In the genomic region with DNA sequence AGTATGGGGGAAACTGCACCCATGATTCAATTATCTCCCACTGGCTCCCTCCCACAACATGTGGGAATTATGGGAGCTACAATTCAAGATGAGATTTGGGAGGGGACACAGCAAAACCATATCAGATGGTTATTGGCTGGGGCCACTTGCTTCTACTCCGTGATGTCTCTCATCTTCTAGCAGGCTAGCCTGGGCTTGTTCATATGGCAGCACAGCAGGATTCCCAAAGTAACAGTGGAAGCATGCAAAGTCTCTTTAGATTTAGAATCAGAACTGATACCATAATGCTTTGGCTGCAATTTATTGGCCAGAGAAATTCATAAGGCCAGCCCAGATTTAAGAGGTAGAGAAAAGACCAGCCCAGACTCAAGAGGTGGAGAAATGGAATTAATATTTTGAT, we compare ENCODE assay signal across 13 cellular contexts.
DNase-seq lines count a peak whose midpoint lies in the region; ATAC-seq and TF ChIP-seq lines count a peak whose summit lies in the region.
"Had no signal": no experiment of that assay in that cellular context is flagged by ENCODE, and none has a peak within 500 bp of the region (broad histone marks: within the 10 kb centered on the region; RNA-seq: fewer than 3 reads in every experiment).

No MANE protein-coding gene starts in this region.

- H3K27me3 ChIP-seq in RWPE2 (ENCODE audit: insufficient read depth, poor library complexity, severe bottlenecking) (no peaks in the 10 kb centered on the region), mammary epithelial cell (ENCODE audit: insufficient read depth, low read length) (no peaks in the 10 kb centered on the region), neural progenitor cell (no peaks in the 10 kb centered on the region), Caco-2 (replicated peaks; ENCODE audit: control insufficient read depth, insufficient read depth, low read length) (no peaks in the 10 kb centered on the region)
- H3K27me3 ChIP-seq: BLaER1 treated with 17β-estradiol and CSF1 and Interleukin-3, amounts not matched to agents 10 nM and 100 nM had no signal

- peak overlapping the region; percentile 46 for H2AFZ ChIP-seq in mammary epithelial cell (ENCODE audit: low read depth, low read length)
- peak overlapping the region; percentile 32 for H2AFZ ChIP-seq in neural progenitor cell (replicated peaks)

- ATAC-seq in RWPE2 (ENCODE audit: low read depth): no peak
- ATAC-seq: CD8-positive, alpha-beta T cell had no signal

- intact Hi-C loops in mammary epithelial cell (cut with micrococcal nuclease) (no loop called here), Caco-2 (cut with micrococcal nuclease; ENCODE audit: unreplicated experiment) (no loop called here)

- in situ Hi-C loops in mammary epithelial cell (cut with MboI; ENCODE audit: low sequenced_read_pairs in 2 of 2): no loop called here

- H3K4me1 ChIP-seq in RWPE2 (ENCODE audit: insufficient read depth, poor library complexity, severe bottlenecking): peaks cover 18% of the 10 kb centered on the region
- H3K4me1 ChIP-seq in mammary epithelial cell (ENCODE audit: insufficient read depth, low read length): peaks cover 40% of the 10 kb centered on the region
- H3K4me1 ChIP-seq in neural progenitor cell: no peaks in the 10 kb centered on the region
- H3K4me1 ChIP-seq in Caco-2: no peaks in the 10 kb centered on the region
- H3K4me1 ChIP-seq: BLaER1 treated with 17β-estradiol and CSF1 and Interleukin-3, amounts not matched to agents 10 nM and 100 nM had no signal

- dilution Hi-C loops in mammary epithelial cell (cut with HindIII; ENCODE audit: low sequenced_read_pairs): no loop called here

- DNase-seq in RWPE2 (ENCODE audit: low spot score) (no peak), mammary epithelial cell (peak; percentile 39), epithelial cell of prostate (ENCODE audit: low read depth, low spot score) (no peak), neural progenitor cell (ENCODE audit: low spot score) (no peak), Caco-2 (no peak), NCI-H187 (lab: John Stamatoyannopoulos, UW) (no peak), GM03348 (ENCODE audit: low spot score) (no peak)
- DNase-seq: CD8-positive, alpha-beta T cell; DMS 273 treated with DMSO at 0.1 percent for 48 hours; DND-41; HCEC 1CT had no signal

- H3K79me2 ChIP-seq in mammary epithelial cell (ENCODE audit: insufficient read depth, low read length): no peaks in the 10 kb centered on the region
- no peaks in the 10 kb centered on the region for H3K79me2 ChIP-seq in neural progenitor cell (ENCODE audit: low read depth)

- H3K9me3 ChIP-seq in RWPE2 (ENCODE audit: severe bottlenecking) (no peaks in the 10 kb centered on the region), mammary epithelial cell (replicated peaks; ENCODE audit: insufficient read depth, low read length) (peaks cover 6% of the 10 kb centered on the region), neural progenitor cell (ENCODE audit: low read depth) (no peaks in the 10 kb centered on the region), Caco-2 (no peaks in the 10 kb centered on the region)

- TF ChIP-seq CTCF in RWPE2 (IDR thresholded peaks at IDR 0.05; ENCODE audit: poor library complexity, severe bottlenecking): no peak
- TF ChIP-seq CTCF in mammary epithelial cell (conservative IDR thresholded peaks at IDR 0.05 in 1 of 2, IDR thresholded peaks at IDR 0.05 in 1 of 2; ENCODE audit: extremely low read depth in 1 of 2, insufficient read depth in 1 of 2, low read depth in 1 of 2, low read length in 2 of 2): no peak
- TF ChIP-seq CTCF in neural progenitor cell (IDR thresholded peaks at IDR 0.05): no peak
- no peak for TF ChIP-seq CTCF in Caco-2 (IDR thresholded peaks at IDR 0.05; ENCODE audit: insufficient read depth in 1 of 2, low read depth in 1 of 2, low read length in 1 of 2, severe bottlenecking in 1 of 2, unreplicated experiment in 1 of 2)

- H3K36me3 Mint-ChIP-seq in neural progenitor cell (no peaks in the 10 kb centered on the region), Caco-2 (ENCODE audit: insufficient read depth, unreplicated experiment) (no peaks in the 10 kb centered on the region)
- H3K36me3 Mint-ChIP-seq: CD8-positive, alpha-beta T cell had no signal

- no peaks in the 10 kb centered on the region for H3F3A ChIP-seq in neural progenitor cell (ENCODE audit: low read depth)

- no peaks in the 10 kb centered on the region for H4K20me1 ChIP-seq in mammary epithelial cell (ENCODE audit: insufficient read depth, low read length)
- H4K20me1 ChIP-seq in neural progenitor cell (ENCODE audit: low read depth): no peaks in the 10 kb centered on the region
- H4K20me1 ChIP-seq: BLaER1 treated with 17β-estradiol and CSF1 and Interleukin-3, amounts not matched to agents 10 nM and 100 nM had no signal

- H3K9ac ChIP-seq in mammary epithelial cell (ENCODE audit: insufficient read depth, low read length) (no peak overlapping the region), neural progenitor cell (no peak overlapping the region)
- H3K9ac ChIP-seq: BLaER1 treated with 17β-estradiol and CSF1 and Interleukin-3, amounts not matched to agents 10 nM and 100 nM had no signal

- H3K4me1 Mint-ChIP-seq in neural progenitor cell (no peaks in the 10 kb centered on the region), Caco-2 (ENCODE audit: low read depth, unreplicated experiment) (no peaks in the 10 kb centered on the region)
- H3K4me1 Mint-ChIP-seq: B cell had no signal

- no peak overlapping the region for H3K27ac Mint-ChIP-seq in neural progenitor cell
- H3K27ac Mint-ChIP-seq in Caco-2 (ENCODE audit: unreplicated experiment): no peak overlapping the region
- H3K27ac Mint-ChIP-seq: B cell; CD8-positive, alpha-beta T cell had no signal

- 92% methylated on average over 1 of the region's 1 CpG for WGBS in mammary epithelial cell (ENCODE audit: low coverage, missing lambda C conversion rate)

- H3K9me3 Mint-ChIP-seq in neural progenitor cell (no peaks in the 10 kb centered on the region), Caco-2 (ENCODE audit: unreplicated experiment) (no peaks in the 10 kb centered on the region)

- H3K27me3 Mint-ChIP-seq in neural progenitor cell (ENCODE audit: insufficient read depth, low read depth) (peaks cover 4% of the 10 kb centered on the region), Caco-2 (ENCODE audit: insufficient read depth, unreplicated experiment) (no peaks in the 10 kb centered on the region)

- POLR2A ChIA-PET in Caco-2 (lab: Charles Lee): no interaction called here

- H3K4me3 Mint-ChIP-seq in neural progenitor cell (no peak overlapping the region), Caco-2 (ENCODE audit: unreplicated experiment) (no peak overlapping the region)
- H3K4me3 Mint-ChIP-seq: B cell; CD8-positive, alpha-beta T cell had no signal

- H3K4me3 ChIP-seq in RWPE2 (ENCODE audit: severe bottlenecking) (no peak overlapping the region), mammary epithelial cell (replicated peaks in 1 of 3; ENCODE audit: insufficient read depth in 1 of 3, low read depth in 2 of 3, low read length in 3 of 3) (no peak overlapping the region), neural progenitor cell (no peak overlapping the region), Caco-2 (ENCODE audit: low read depth, low read length) (no peak overlapping the region)
- H3K4me3 ChIP-seq: BLaER1 treated with 17β-estradiol and CSF1 and Interleukin-3, amounts not matched to agents 10 nM and 100 nM had no signal

- H3K4me2 ChIP-seq in mammary epithelial cell (ENCODE audit: insufficient read depth, low read depth, low read length): peak overlapping the region; percentile 39
- H3K4me2 ChIP-seq in neural progenitor cell: no peak overlapping the region
- H3K4me2 ChIP-seq: BLaER1 treated with 17β-estradiol and CSF1 and Interleukin-3, amounts not matched to agents 10 nM and 100 nM had no signal

- CTCF ChIA-PET in mammary epithelial cell (lab: Charles Lee; ENCODE audit: low non-redundant PET) (no interaction called here), Caco-2 (lab: Charles Lee) (no interaction called here)

- BruUV-seq in mammary epithelial cell (replicated peaks; lab: Mats Ljungman, UMichigan): no TSS peak
- BruUV-seq in Caco-2 (replicated peaks; lab: Mats Ljungman, UMichigan): no TSS peak

- peak overlapping the region; percentile 72 for H3K27ac ChIP-seq in RWPE2 (ENCODE audit: poor library complexity, severe bottlenecking)
- peak overlapping the region; percentile 13 for H3K27ac ChIP-seq in mammary epithelial cell (ENCODE audit: insufficient read depth, low read depth, low read length)
- peak overlapping the region; percentile 78 for H3K27ac ChIP-seq in epithelial cell of prostate
- no peak overlapping the region for H3K27ac ChIP-seq in neural progenitor cell
- H3K27ac ChIP-seq: BLaER1 treated with 17β-estradiol and CSF1 and Interleukin-3, amounts not matched to agents 10 nM and 100 nM had no signal

- no peaks in the 10 kb centered on the region for H3K36me3 ChIP-seq in RWPE2 (ENCODE audit: low read depth)
- no peaks in the 10 kb centered on the region for H3K36me3 ChIP-seq in mammary epithelial cell (ENCODE audit: insufficient read depth, low read length)
- H3K36me3 ChIP-seq in neural progenitor cell: no peaks in the 10 kb centered on the region
- no peaks in the 10 kb centered on the region for H3K36me3 ChIP-seq in Caco-2 (ENCODE audit: control insufficient read depth, insufficient read depth, low read length)
- H3K36me3 ChIP-seq: BLaER1 treated with 17β-estradiol and CSF1 and Interleukin-3, amounts not matched to agents 10 nM and 100 nM had no signal
